1 cellular context compared by ENCODE assay signal in the genomic region with DNA sequence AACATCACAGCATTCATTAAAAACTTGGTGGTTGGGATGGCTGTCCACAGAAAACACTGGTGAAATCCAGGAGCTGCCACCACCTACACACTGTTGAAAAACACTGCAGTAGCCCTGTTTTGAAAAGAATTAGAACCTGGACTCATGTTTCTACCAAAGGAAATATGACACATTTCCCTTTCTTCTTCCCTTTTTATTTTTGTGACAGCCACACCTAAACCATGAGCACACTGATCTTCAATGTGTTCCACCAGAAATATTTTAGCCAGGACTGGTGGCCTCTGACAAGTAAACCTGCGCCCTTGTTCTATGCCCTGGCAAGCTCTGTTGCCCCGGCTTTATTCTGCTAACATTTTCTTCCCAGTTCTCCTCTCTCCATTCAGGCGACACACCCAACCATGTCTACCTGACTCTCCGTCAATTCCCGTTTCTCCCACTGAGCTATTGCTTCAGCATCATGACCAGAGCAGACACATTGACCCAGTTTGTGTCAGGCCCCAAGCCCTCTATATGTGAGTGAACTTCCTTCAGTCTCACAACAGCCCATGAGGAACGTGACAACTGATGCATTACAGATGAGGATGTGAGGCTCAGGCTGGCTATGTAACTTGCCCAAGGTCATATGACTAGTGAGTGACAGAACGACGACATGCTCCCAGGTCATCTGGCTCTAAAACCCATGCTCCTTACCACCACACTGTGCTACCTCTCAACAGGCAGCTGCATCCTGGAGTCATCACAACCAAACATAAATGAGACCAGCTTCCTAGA.
TF ChIP-seq lines count a peak whose summit lies in the region.

No MANE protein-coding gene starts in this region.

TF ChIP-seq in SK-N-SH, 30 proteins besides CTCF, POLR2A, EP300 and RAD21 (continued from another document):
- TF ChIP-seq TEAD4 (IDR thresholded peaks at IDR 0.05; ENCODE audit: borderline replicate concordance, insufficient read depth) (no peak), NFIC (IDR thresholded peaks at IDR 0.05; ENCODE audit: borderline replicate concordance) (no peak), SIN3A (IDR thresholded peaks at IDR 0.05; ENCODE audit: borderline replicate concordance, low read depth, low read length) (no peak), RFX5 (IDR thresholded peaks at IDR 0.05; ENCODE audit: low read length) (no peak), USF2 (IDR thresholded peaks at IDR 0.05; ENCODE audit: borderline replicate concordance, low read depth, low read length) (no peak), TCF12 (IDR thresholded peaks at IDR 0.05) (no peak), EZH2phosphoT487 (IDR thresholded peaks at IDR 0.05; ENCODE audit: borderline replicate concordance, low read depth) (no peak), YY1 (IDR thresholded peaks at IDR 0.05; ENCODE audit: low read depth) (no peak), MXI1 (IDR thresholded peaks at IDR 0.05; ENCODE audit: low read depth, low read length) (no peak), RCOR1 (IDR thresholded peaks at IDR 0.05; ENCODE audit: low read length) (no peak), REST (IDR thresholded peaks at IDR 0.05; ENCODE audit: low read depth, low read length) (no peak), NRF1 (IDR thresholded peaks at IDR 0.05; ENCODE audit: low read depth, low read length) (no peak)
- TF ChIP-seq, protein P1, sequence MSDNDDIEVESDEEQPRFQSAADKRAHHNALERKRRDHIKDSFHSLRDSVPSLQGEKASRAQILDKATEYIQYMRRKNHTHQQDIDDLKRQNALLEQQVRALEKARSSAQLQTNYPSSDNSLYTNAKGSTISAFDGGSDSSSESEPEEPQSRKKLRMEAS (IDR thresholded peaks at IDR 0.05; ENCODE audit: low read depth): no peak
- TF ChIP-seq, protein P2, sequence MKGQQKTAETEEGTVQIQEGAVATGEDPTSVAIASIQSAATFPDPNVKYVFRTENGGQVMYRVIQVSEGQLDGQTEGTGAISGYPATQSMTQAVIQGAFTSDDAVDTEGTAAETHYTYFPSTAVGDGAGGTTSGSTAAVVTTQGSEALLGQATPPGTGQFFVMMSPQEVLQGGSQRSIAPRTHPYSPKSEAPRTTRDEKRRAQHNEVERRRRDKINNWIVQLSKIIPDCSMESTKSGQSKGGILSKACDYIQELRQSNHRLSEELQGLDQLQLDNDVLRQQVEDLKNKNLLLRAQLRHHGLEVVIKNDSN (IDR thresholded peaks at IDR 0.05; ENCODE audit: borderline replicate concordance, low read depth): no peak
- TF ChIP-seq, protein P3, sequence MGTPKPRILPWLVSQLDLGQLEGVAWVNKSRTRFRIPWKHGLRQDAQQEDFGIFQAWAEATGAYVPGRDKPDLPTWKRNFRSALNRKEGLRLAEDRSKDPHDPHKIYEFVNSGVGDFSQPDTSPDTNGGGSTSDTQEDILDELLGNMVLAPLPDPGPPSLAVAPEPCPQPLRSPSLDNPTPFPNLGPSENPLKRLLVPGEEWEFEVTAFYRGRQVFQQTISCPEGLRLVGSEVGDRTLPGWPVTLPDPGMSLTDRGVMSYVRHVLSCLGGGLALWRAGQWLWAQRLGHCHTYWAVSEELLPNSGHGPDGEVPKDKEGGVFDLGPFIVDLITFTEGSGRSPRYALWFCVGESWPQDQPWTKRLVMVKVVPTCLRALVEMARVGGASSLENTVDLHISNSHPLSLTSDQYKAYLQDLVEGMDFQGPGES (IDR thresholded peaks at IDR 0.05; ENCODE audit: low read depth, low read length): no peak
- TF ChIP-seq, protein P4, sequence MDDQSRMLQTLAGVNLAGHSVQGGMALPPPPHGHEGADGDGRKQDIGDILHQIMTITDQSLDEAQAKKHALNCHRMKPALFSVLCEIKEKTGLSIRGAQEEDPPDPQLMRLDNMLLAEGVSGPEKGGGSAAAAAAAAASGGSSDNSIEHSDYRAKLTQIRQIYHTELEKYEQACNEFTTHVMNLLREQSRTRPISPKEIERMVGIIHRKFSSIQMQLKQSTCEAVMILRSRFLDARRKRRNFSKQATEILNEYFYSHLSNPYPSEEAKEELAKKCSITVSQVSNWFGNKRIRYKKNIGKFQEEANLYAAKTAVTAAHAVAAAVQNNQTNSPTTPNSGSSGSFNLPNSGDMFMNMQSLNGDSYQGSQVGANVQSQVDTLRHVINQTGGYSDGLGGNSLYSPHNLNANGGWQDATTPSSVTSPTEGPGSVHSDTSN (IDR thresholded peaks at IDR 0.05): no peak
